Comparison of ENCODE assay signal across 28 cellular contexts in the genomic region with DNA sequence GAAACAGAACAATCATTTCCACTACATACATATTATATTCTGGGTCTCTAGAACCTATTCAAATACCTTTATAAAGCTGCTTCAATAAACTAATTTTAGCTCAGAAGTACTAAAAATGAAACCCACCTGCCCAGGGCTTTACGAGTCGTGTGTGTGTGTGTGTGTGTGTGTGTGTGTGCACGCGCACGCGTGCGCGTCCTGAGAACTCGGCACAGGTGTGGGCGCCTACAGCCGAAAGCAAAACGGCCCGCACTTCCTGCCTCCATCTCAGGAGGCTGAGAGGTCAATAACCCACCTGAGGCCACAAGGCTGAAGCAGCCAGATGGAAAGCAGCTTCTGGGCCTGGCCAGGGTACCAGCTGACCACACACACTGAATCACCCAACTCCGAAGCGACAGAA. TPM values are rescaled to one million over a fixed set of nuclear protein-coding genes. Genes with fewer than 3 reads are reported as not detected.
DNase-seq lines count a peak whose midpoint lies in the region; ATAC-seq, FAIRE-seq and TF ChIP-seq lines count a peak whose summit lies in the region.
"Had no signal": no experiment of that assay in that cellular context is flagged by ENCODE, and none has a peak within 500 bp of the region (broad histone marks: within the 10 kb centered on the region; RNA-seq: fewer than 3 reads in every experiment).

No MANE protein-coding gene starts in this region.

- H3K27ac ChIP-seq in OCI-LY3 (ENCODE audit: low read length) (peak overlapping the region; percentile 21), kidney (ENCODE audit: low read depth in 2 of 2, low read length in 2 of 2) (no peak overlapping the region), foreskin keratinocyte (no peak overlapping the region)
- H3K27ac ChIP-seq: esophagus muscularis mucosa, gastroesophageal sphincter, HL-60, SJCRH30 had no signal

- H3K27me3 ChIP-seq in OCI-LY3 (ENCODE audit: low read depth, low read length) (no peaks in the 10 kb centered on the region), foreskin keratinocyte (no peaks in the 10 kb centered on the region)
- H3K27me3 ChIP-seq: esophagus muscularis mucosa, gastroesophageal sphincter, SJCRH30 had no signal

- in situ Hi-C loops in GM13976 (cut with MboI; ENCODE audit: low sequenced_read_pairs, unreplicated experiment), result no loop called here

- H3K4me3 ChIP-seq in OCI-LY3 (ENCODE audit: low read length) (0 out of 2 replicates have a peak overlapping the region, but pooled peaks have one; percentile 29), kidney (ENCODE audit: low read length in 2 of 2) (no peak overlapping the region)
- H3K4me3 ChIP-seq: esophagus muscularis mucosa, gastroesophageal sphincter, SJCRH30 had no signal

- intact Hi-C loops in kidney (cut with DNase I), result no loop called here

- H2AFZ ChIP-seq in OCI-LY3 (ENCODE audit: low read depth, low read length), result no peak overlapping the region

- DNase-seq in GM13976 (ENCODE audit: low spot score), result peak; percentile 65
- DNase-seq in kidney, result peak; percentile 35
- no peak for DNase-seq in nucleus accumbens (lab: John Stamatoyannopoulos, UW)
- no peak for DNase-seq in foreskin keratinocyte
- DNase-seq in NCI-H446 treated with DMSO at 0.1 percent for 48 hours (lab: John Stamatoyannopoulos, UW), result no peak
- DNase-seq: activated naive CD4-positive, alpha-beta T cell treated with anti-CD3 and anti-CD28 coated beads, Interleukin-2, amount 50 U/mL, for 16 hours; activated T-cell treated with anti-CD3 and anti-CD28 coated beads, Interleukin-2, amount 50 U/mL, for 4 hours; COR-L47; DMS79 treated with DMSO at 0.1 percent for 48 hours; NCI-H146; NCI-H748 treated with DMSO at 0.1 percent for 48 hours; PC-3; retina; SJCRH30 had no signal

- H3K9me3 ChIP-seq in OCI-LY3 (ENCODE audit: insufficient read depth, low read length) (no peaks in the 10 kb centered on the region), kidney (ENCODE audit: control insufficient read depth in 1 of 2, low read length in 2 of 2) (no peaks in the 10 kb centered on the region)
- H3K9me3 ChIP-seq: esophagus muscularis mucosa, gastroesophageal sphincter, SJCRH30 had no signal

- peaks cover 31% of the 10 kb centered on the region for H3K4me1 ChIP-seq in OCI-LY3 (ENCODE audit: low read length)
- H3K4me1 ChIP-seq in kidney (ENCODE audit: control insufficient read depth in 1 of 2, insufficient read depth in 1 of 2, low read depth in 1 of 2, low read length in 2 of 2), result peaks cover 8 to 25% of the 10 kb centered on the region in 2 donors
- H3K4me1 ChIP-seq in foreskin keratinocyte, result peaks cover 9% of the 10 kb centered on the region
- H3K4me1 ChIP-seq: SJCRH30 had no signal

- H4K20me1 ChIP-seq in OCI-LY3 (ENCODE audit: insufficient read depth, low read length), result no peaks in the 10 kb centered on the region

- H3K4me2 ChIP-seq in OCI-LY3 (ENCODE audit: low read length), result peak overlapping the region; percentile 50

- peak; percentile 31 for ATAC-seq in GM21447 (IDR thresholded peaks at IDR 0.05; ENCODE audit: unreplicated experiment)
- ATAC-seq in GM19397 (IDR thresholded peaks at IDR 0.05; ENCODE audit: unreplicated experiment), result no peak
- no peak for ATAC-seq in foreskin keratinocyte
- ATAC-seq: activated CD4-positive, CD25-positive, alpha-beta regulatory T cell treated with anti-CD3 and anti-CD28 coated beads, Interleukin-2, amount 50 U/mL, for 24 hours; activated T-cell treated with anti-CD3 and anti-CD28 coated beads, Interleukin-2, amount 50 U/mL, for 4 hours; gastroesophageal sphincter; HCT116; PC-3 had no signal

- no peak for TF ChIP-seq CTCF in GM13976 (IDR thresholded peaks at IDR 0.05; ENCODE audit: borderline replicate concordance, control extremely low read depth, extremely low read depth, insufficient read depth, missing control alignments)
- TF ChIP-seq CTCF in OCI-LY3 (IDR thresholded peaks at IDR 0.05; ENCODE audit: low read depth, low read length), result no peak
- TF ChIP-seq CTCF in kidney (IDR thresholded peaks at IDR 0.05; ENCODE audit: borderline replicate concordance, extremely low read depth, insufficient read depth), result no peak
- no peak for TF ChIP-seq CTCF in foreskin keratinocyte (conservative IDR thresholded peaks at IDR 0.05)

- FAIRE-seq in kidney (lab: Jason Lieb, UNC), result no peak
- FAIRE-seq: keratinocyte, urothelium cell line had no signal

- H3K9ac ChIP-seq in OCI-LY3 (ENCODE audit: low read length) (no peak overlapping the region), kidney (ENCODE audit: low read length in 2 of 2) (no peak overlapping the region)

- peaks cover 37% of the 10 kb centered on the region for H3K79me2 ChIP-seq in OCI-LY3 (ENCODE audit: low read length)

- H3K36me3 ChIP-seq in OCI-LY3 (replicated peaks; ENCODE audit: low read depth, low read length) (peaks cover 25% of the 10 kb centered on the region), kidney (ENCODE audit: control insufficient read depth in 1 of 2, insufficient read depth in 2 of 2, low read length in 2 of 2) (peaks cover 15 to 29% of the 10 kb centered on the region in 2 donors)
- H3K36me3 ChIP-seq: SJCRH30 had no signal

RNA-seq across cellular contexts. Expression of gene CLPTM1L, which starts 3.0 kb away (rescaled TPM):
- total RNA-seq in kidney (96.6 TPM), foreskin keratinocyte (131 and 137 TPM in 2 replicates)
- polyA plus RNA-seq in kidney (ENCODE audit: insufficient read depth, low read depth, low replicate concordance) (135 TPM), foreskin keratinocyte (110 and 114 TPM in 2 replicates)

RNA-seq across cellular contexts. Expression of gene TERT, which starts 47.0 kb away (rescaled TPM):
- 0.91 TPM for total RNA-seq in kidney
- polyA plus RNA-seq in kidney (ENCODE audit: insufficient read depth, low read depth, low replicate concordance), result not detected
- 0.04 TPM in 1 of 2 replicates, not detected in the other for total RNA-seq in foreskin keratinocyte
- not detected in 2 replicates for polyA plus RNA-seq in foreskin keratinocyte
- total RNA-seq: aorta, esophagus muscularis mucosa, gastroesophageal sphincter, lung microvascular endothelial cell, osteoblast, SJCRH30, subcutaneous adipose tissue had no signal
- polyA plus RNA-seq: aorta, keratinocyte had no signal

Comparison
In these comparisons a context has a peak if more than half of its experiments do, and no peak if none do; other contexts are left out.
1. DNase-seq: peak in GM13976 (single experiment) and kidney (single experiment); none in nucleus accumbens (0 of 56), foreskin keratinocyte (0 of 2) and NCI-H446 treated with DMSO at 0.1 percent for 48 hours (single experiment).